In genomic region chr1:54220004-54220811, GRCh38 we compare ENCODE assay signal across 8 cellular contexts. TPM values are rescaled to one million over a fixed set of nuclear protein-coding genes. Genes with fewer than 3 reads are reported as not detected.
DNase-seq lines count a peak whose midpoint lies in the region; ATAC-seq and TF ChIP-seq lines count a peak whose summit lies in the region.

No MANE protein-coding gene starts in this region.

- TF ChIP-seq CTCF in natural killer cell (IDR thresholded peaks at IDR 0.05) = no peak

- peaks cover 0 to 30% of the 10 kb centered on the region in 2 donors for H3K4me1 Mint-ChIP-seq in natural killer cell

- H3K27me3 Mint-ChIP-seq in natural killer cell (ENCODE audit: low read depth in 2 of 2) = no peaks in the 10 kb centered on the region

- peak overlapping the region; percentile 58 to 59 for H3K27ac Mint-ChIP-seq in natural killer cell

- H3K4me3 Mint-ChIP-seq in natural killer cell = no peak overlapping the region

- ATAC-seq in esophagus mucosa (peak; percentile 6), natural killer cell (no peak), GM21825 (IDR thresholded peaks at IDR 0.05; ENCODE audit: unreplicated experiment) (no peak)

- DNase-seq in AG08395 (ENCODE audit: low spot score) = peak; percentile 64
- peak; percentile 32 to 83 for DNase-seq in NCI-H524 (lab: John Stamatoyannopoulos, UW)
- no peak for DNase-seq in natural killer cell
- DNase-seq in NCI-H146 (lab: John Stamatoyannopoulos, UW) = no peak
- no peak for DNase-seq in DMS114 treated with DMSO at 0.1 percent for 48 hours (lab: John Stamatoyannopoulos, UW; ENCODE audit: unreplicated experiment)
- no peak for DNase-seq in NCI-H1417 (lab: John Stamatoyannopoulos, UW)

- intact Hi-C loops in natural killer cell (cut with micrococcal nuclease) = no loop called here

- H3K36me3 Mint-ChIP-seq in natural killer cell = no peaks in the 10 kb centered on the region

- no peaks in the 10 kb centered on the region for H3K9me3 Mint-ChIP-seq in natural killer cell

RNA-seq across cellular contexts. Expression of gene MRPL37, which starts 20.2 kb away (rescaled TPM):
- total RNA-seq in esophagus mucosa = 86.1 TPM
- 10 to 100 TPM; 23.0 to 31.9 (median 28.8) TPM for total RNA-seq in natural killer cell

RNA-seq across cellular contexts. Expression of gene CYB5RL, which starts 20.4 kb away (rescaled TPM):
- total RNA-seq in esophagus mucosa (2.9 TPM), natural killer cell (1 to 10 TPM; 5.6 to 6.7 (median 6.2) TPM)

Comparison
In these comparisons a context has a peak if more than half of its experiments do, and no peak if none do; other contexts are left out.
1. DNase-seq: peak in AG08395 (single experiment) and NCI-H524 (2 of 2); none in natural killer cell (single experiment), NCI-H146 (single experiment), DMS114 treated with DMSO at 0.1 percent for 48 hours (single experiment) and NCI-H1417 (0 of 3).